ENCODE assay signal across 1 cellular context in the genomic region with DNA sequence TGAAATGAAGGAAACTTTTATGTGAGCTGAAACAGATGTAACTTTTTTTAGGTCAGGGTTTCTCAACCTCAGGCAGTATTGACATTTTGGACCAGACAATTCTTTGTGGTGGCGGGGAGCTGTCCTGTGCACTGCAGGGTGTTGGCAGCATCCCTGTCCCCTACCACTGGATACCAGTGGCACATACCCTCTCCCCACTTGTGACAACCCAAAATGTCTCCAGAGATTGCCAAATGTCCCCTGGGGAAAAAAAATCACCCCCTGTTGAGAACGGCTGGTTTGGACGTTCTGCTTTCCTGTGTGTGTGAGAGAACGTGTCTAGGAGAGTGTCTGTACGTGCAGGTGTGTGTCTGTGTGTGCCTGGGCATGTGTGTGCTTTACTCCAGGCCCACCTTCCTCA.
TF ChIP-seq lines count a peak whose summit lies in the region.

No MANE protein-coding gene starts in this region.

TF ChIP-seq in GM12878, 131 proteins besides CTCF, POLR2A, EP300 and RAD21:
- TF ChIP-seq SIX5 (IDR thresholded peaks at IDR 0.05; ENCODE audit: low read depth, low read length, severe bottlenecking) (no peak), MEF2B (IDR thresholded peaks at IDR 0.05; ENCODE audit: partially characterized antibody, poor library complexity, severe bottlenecking) (peak; percentile 51)
